Comparison of ENCODE assay signal across 1 cellular context in genomic region chr3:148083501-148084267, GRCh38.
TF ChIP-seq lines count a peak whose summit lies in the region.

No MANE protein-coding gene starts in this region.

TF ChIP-seq in GM23338, 12 proteins besides CTCF, POLR2A, EP300 and RAD21 (continued from another document):
- TF ChIP-seq ZNF462 (CRISPR knock-in tag; IDR thresholded peaks at IDR 0.05) (no peak), NANOG (IDR thresholded peaks at IDR 0.05; ENCODE audit: borderline replicate concordance) (no peak), EZH2phosphoT487 (IDR thresholded peaks at IDR 0.05; ENCODE audit: unreplicated experiment) (no peak), ZNF331 (CRISPR knock-in tag; IDR thresholded peaks at IDR 0.05; ENCODE audit: low read depth) (no peak)
